Comparison of ENCODE assay signal across 11 cellular contexts in genomic region chr16:15879255-15879804, GRCh38. TPM values are rescaled to one million over a fixed set of nuclear protein-coding genes. Genes with fewer than 3 reads are reported as not detected.
DNase-seq lines count a peak whose midpoint lies in the region; ATAC-seq and TF ChIP-seq lines count a peak whose summit lies in the region.
"Had no signal": no experiment of that assay in that cellular context is flagged by ENCODE, and none has a peak within 500 bp of the region (broad histone marks: within the 10 kb centered on the region; RNA-seq: fewer than 3 reads in every experiment).

No MANE protein-coding gene starts in this region.

- no peaks in the 10 kb centered on the region for H3K9me3 Mint-ChIP-seq in activated naive CD4-positive, alpha-beta T cell treated with anti-CD3 and anti-CD28 coated beads, Interleukin-2, amount 50 U/mL, for 72 hours
- H3K9me3 Mint-ChIP-seq in effector memory CD8-positive, alpha-beta T cell, result no peaks in the 10 kb centered on the region

- H3K36me3 Mint-ChIP-seq in activated naive CD4-positive, alpha-beta T cell treated with anti-CD3 and anti-CD28 coated beads, Interleukin-2, amount 50 U/mL, for 72 hours, result peaks cover 0 to 7% of the 10 kb centered on the region in 2 donors
- H3K36me3 Mint-ChIP-seq in effector memory CD8-positive, alpha-beta T cell (ENCODE audit: insufficient read depth), result peaks cover 51% of the 10 kb centered on the region

- TF ChIP-seq CTCF in AG04450 (IDR thresholded peaks at IDR 0.05; ENCODE audit: low read depth, low read length) (no peak), HCT116 (IDR thresholded peaks at IDR 0.05 in 2 of 3, conservative IDR thresholded peaks at IDR 0.05 in 1 of 3; ENCODE audit: borderline replicate concordance in 1 of 3, insufficient read depth in 1 of 3, low read depth in 2 of 3, low read length in 2 of 3) (no peak)

- RAD21 ChIA-PET in HCT116 (lab: Charles Lee; ENCODE audit: low non-redundant PET in 1 of 2, low total read pairs in 2 of 2, uncharacterized antibody in 2 of 2, unreplicated experiment in 2 of 2), result no interaction called here

- H3K9me3 ChIP-seq in AG04450 (ENCODE audit: control insufficient read depth, insufficient read depth, low read length), result no peaks in the 10 kb centered on the region
- no peaks in the 10 kb centered on the region for H3K9me3 ChIP-seq in HCT116 (ENCODE audit: control insufficient read depth in 1 of 2, insufficient read depth in 1 of 2, low read depth in 1 of 2, low read length in 2 of 2)
- H3K9me3 ChIP-seq: lower lobe of right lung had no signal

- peaks cover 12 to 20% of the 10 kb centered on the region in 2 experiments for H3K36me3 ChIP-seq in HCT116 (ENCODE audit: control insufficient read depth in 1 of 2, insufficient read depth in 2 of 2, low read length in 2 of 2)

- TF ChIP-seq POLR2A in HCT116 (IDR thresholded peaks at IDR 0.05; ENCODE audit: borderline replicate concordance, extremely low read depth, insufficient read depth, insufficient read length), result no peak

- H3K9ac ChIP-seq in HCT116 (ENCODE audit: low read length), result no peak overlapping the region

- POLR2A ChIA-PET in AG04450 (lab: Yijun Ruan, JAX) (interaction anchor here (0.8 to 1.3 kb wide), 3 partner anchors 9 to 88 kb away, joined by 3 to 4 read pairs (median 4); partner anchors contain the start of gene CEP20), HCT116 (lab: Charles Lee) (interaction anchor here (2.5 kb wide), 1 partner anchor 9 kb away, joined by 8 read pairs; the partner anchor contains the start of gene CEP20)

- no peaks in the 10 kb centered on the region for H3K27me3 Mint-ChIP-seq in effector memory CD8-positive, alpha-beta T cell

- CTCF ChIA-PET in AG04450 (lab: Charles Lee) (interaction anchor here (1.7 kb wide), 1 partner anchor 9 kb away, joined by 4 read pairs; the partner anchor contains the start of gene CEP20), HCT116 (lab: Charles Lee) (no interaction called here)

- no peak for TF ChIP-seq RAD21 in HCT116 (IDR thresholded peaks at IDR 0.05; ENCODE audit: low read depth)

- peaks cover 3 to 4% of the 10 kb centered on the region in 2 donors for H3K4me1 Mint-ChIP-seq in effector memory CD8-positive, alpha-beta T cell (ENCODE audit: low read depth in 2 of 2)

- peak; percentile 78 for DNase-seq in AG04450 (ENCODE audit: low read depth, low spot score)
- no peak for DNase-seq in HCT116 (ENCODE audit: low read depth, low spot score)
- DNase-seq in activated naive CD4-positive, alpha-beta T cell treated with anti-CD3 and anti-CD28 coated beads, Interleukin-2, amount 50 U/mL, for 72 hours (ENCODE audit: low spot score in 2 of 2), result no peak
- peak; percentile 77 for DNase-seq in kidney tubule cell (ENCODE audit: low spot score)
- no peak for DNase-seq in NCI-H1694 treated with DMSO at 0.1 percent for 48 hours (lab: John Stamatoyannopoulos, UW)
- no peak for DNase-seq in NCI-H1048 (lab: John Stamatoyannopoulos, UW)
- DNase-seq in effector memory CD8-positive, alpha-beta T cell, result no peak
- DNase-seq: lower lobe of right lung; stimulated activated naive CD4-positive, alpha-beta T cell had no signal

- no peak for ATAC-seq in HCT116
- peak; percentile 67 to 68 for ATAC-seq in activated naive CD4-positive, alpha-beta T cell treated with anti-CD3 and anti-CD28 coated beads, Interleukin-2, amount 50 U/mL, for 72 hours
- ATAC-seq in GM18520 (IDR thresholded peaks at IDR 0.05; ENCODE audit: unreplicated experiment), result no peak
- ATAC-seq in effector memory CD8-positive, alpha-beta T cell (replicated peaks), result no peak

- peaks cover 62% of the 10 kb centered on the region for H3K79me2 ChIP-seq in HCT116 (ENCODE audit: insufficient read depth, low read length)

- peak overlapping the region; percentile 20; the same call in 1 of the 2 replicates for H3K4me2 ChIP-seq in HCT116 (ENCODE audit: low read length)

- H3K27ac ChIP-seq in AG04450 (ENCODE audit: low read depth, low read length) (peak overlapping the region; percentile 97), HCT116 (ENCODE audit: low read depth, low read length) (peak overlapping the region; percentile 16; the same call in 1 of the 2 replicates)
- H3K27ac ChIP-seq: lower lobe of right lung had no signal

- no peak overlapping the region for H3K4me3 Mint-ChIP-seq in effector memory CD8-positive, alpha-beta T cell

- H3K4me3 ChIP-seq in AG04450 (ENCODE audit: low read depth, low read length) (no peak overlapping the region), HCT116 (replicated peaks in 1 of 2; ENCODE audit: low read depth in 1 of 2, low read length in 2 of 2) (no peak overlapping the region)
- H3K4me3 ChIP-seq: lower lobe of right lung had no signal

- H2AFZ ChIP-seq in HCT116 (ENCODE audit: low read depth, low read length, poor library complexity, severe bottlenecking), result no peak overlapping the region

- no TSS peak for BruUV-seq in HCT116 (replicated peaks; lab: Mats Ljungman, UMichigan)

- no peaks in the 10 kb centered on the region for H4K20me1 ChIP-seq in HCT116 (ENCODE audit: insufficient read depth)

- H3K27ac Mint-ChIP-seq in activated naive CD4-positive, alpha-beta T cell treated with anti-CD3 and anti-CD28 coated beads, Interleukin-2, amount 50 U/mL, for 72 hours, result peak overlapping the region; percentile 39 to 89
- H3K27ac Mint-ChIP-seq in effector memory CD8-positive, alpha-beta T cell, result peak overlapping the region in 1 of 2 donors; percentile 49

- no peaks in the 10 kb centered on the region for H3K9me2 ChIP-seq in HCT116 (ENCODE audit: insufficient read depth)

- H3K4me1 ChIP-seq in HCT116 (ENCODE audit: control insufficient read depth in 1 of 2, insufficient read depth in 2 of 2, low read length in 2 of 2), result peaks cover 10 to 14% of the 10 kb centered on the region in 2 experiments; a peak in 3 of 4 replicates

- H3K27me3 ChIP-seq in AG04450 (ENCODE audit: control insufficient read depth, insufficient read depth, low read length), result no peaks in the 10 kb centered on the region
- H3K27me3 ChIP-seq in HCT116 (ENCODE audit: insufficient read depth, low read length), result no peaks in the 10 kb centered on the region

- intact Hi-C loops in HCT116 (cut with micrococcal nuclease), result no loop called here

TF ChIP-seq in HCT116, 20 proteins besides CTCF, POLR2A, EP300 and RAD21 (continues in another document):
- TF ChIP-seq YY1 (IDR thresholded peaks at IDR 0.05; ENCODE audit: extremely low read depth, insufficient replicate concordance, low read depth, low read length) (no peak), EZH2phosphoT487 (IDR thresholded peaks at IDR 0.05; ENCODE audit: borderline replicate concordance) (no peak), REST (IDR thresholded peaks at IDR 0.05; ENCODE audit: low read depth) (no peak), JUND (IDR thresholded peaks at IDR 0.05) (no peak), POLR2AphosphoS5 (IDR thresholded peaks at IDR 0.05; ENCODE audit: low read depth, low read length) (no peak), ZFX (IDR thresholded peaks at IDR 0.05) (no peak), SP1 (IDR thresholded peaks at IDR 0.05; ENCODE audit: low read depth) (no peak), FOSL1 (IDR thresholded peaks at IDR 0.05; ENCODE audit: low read depth) (no peak)

RNA-seq across cellular contexts. Expression of gene CEP20, which starts 9.1 kb away (rescaled TPM):
- polyA plus RNA-seq in AG04450 (2011; rRNA removed), result 38.9 and 49.3 TPM in 2 replicates
- 16.4 and 29.0 TPM in 2 replicates for polyA minus RNA-seq in AG04450 (2011; rRNA and poly(A)+ RNA removed)
- 67.7 TPM for total RNA-seq in HCT116 (2021; ENCODE audit: unreplicated experiment)
- polyA plus RNA-seq in HCT116 (2012), result 29.2 and 36.3 TPM in 2 replicates
- 10 to 100 TPM; 38.7 to 97.5 TPM for total RNA-seq in activated naive CD4-positive, alpha-beta T cell treated with anti-CD3 and anti-CD28 coated beads, Interleukin-2, amount 50 U/mL, for 72 hours

RNA-seq across cellular contexts. Expression of gene MYH11, which starts 22.5 kb away (rescaled TPM):
- polyA plus RNA-seq in AG04450 (2011; rRNA removed), result 0.20 and 0.22 TPM in 2 replicates
- polyA minus RNA-seq in AG04450 (2011; rRNA and poly(A)+ RNA removed), result 0.26 and 0.32 TPM in 2 replicates
- total RNA-seq in HCT116 (2021; ENCODE audit: unreplicated experiment), result 0.61 TPM
- polyA plus RNA-seq in HCT116 (2012), result 0.35 and 0.36 TPM in 2 replicates
- total RNA-seq in activated naive CD4-positive, alpha-beta T cell treated with anti-CD3 and anti-CD28 coated beads, Interleukin-2, amount 50 U/mL, for 72 hours, result under 1 TPM in 1 of 2 donors, not detected in 1; 0.07 TPM
- total RNA-seq: HT-29 had no signal

Comparison
In these comparisons a context has a peak if more than half of its experiments do, and no peak if none do; other contexts are left out.
1. DNase-seq: peak in AG04450 (single experiment) and kidney tubule cell (single experiment); none in HCT116 (single experiment), activated naive CD4-positive, alpha-beta T cell treated with anti-CD3 and anti-CD28 coated beads, Interleukin-2, amount 50 U/mL, for 72 hours (0 of 2), NCI-H1694 treated with DMSO at 0.1 percent for 48 hours (single experiment), NCI-H1048 (single experiment) and effector memory CD8-positive, alpha-beta T cell (0 of 3).
2. ATAC-seq: peak in activated naive CD4-positive, alpha-beta T cell treated with anti-CD3 and anti-CD28 coated beads, Interleukin-2, amount 50 U/mL, for 72 hours (2 of 2); none in HCT116 (single experiment), GM18520 (single experiment) and effector memory CD8-positive, alpha-beta T cell (single experiment).